ENCODE assay signal across 10 cellular contexts in genomic region chr10:77844713-77845454, GRCh38.
DNase-seq lines count a peak whose midpoint lies in the region; TF ChIP-seq lines count a peak whose summit lies in the region.
"Had no signal": no experiment of that assay in that cellular context is flagged by ENCODE, and none has a peak within 500 bp of the region (broad histone marks: within the 10 kb centered on the region; RNA-seq: fewer than 3 reads in every experiment).

No MANE protein-coding gene starts in this region.

- no peak for TF ChIP-seq POLR2A in ovary (IDR thresholded peaks at IDR 0.05)

- H3K18ac ChIP-seq in neuronal stem cell (ENCODE audit: low read length), result no peak overlapping the region

- H3K4me3 ChIP-seq in fibroblast of lung (replicated peaks in 1 of 4; ENCODE audit: control extremely low read depth in 1 of 4, insufficient read depth in 1 of 4, low read depth in 3 of 4, low read length in 4 of 4), result no peak overlapping the region
- no peak overlapping the region for H3K4me3 ChIP-seq in neuronal stem cell (ENCODE audit: low read length in 2 of 2)
- no peak overlapping the region for H3K4me3 ChIP-seq in ovary
- H3K4me3 ChIP-seq: lung had no signal

- H3K27ac ChIP-seq in fibroblast of lung (ENCODE audit: insufficient read depth, low read length) (peak overlapping the region; percentile 47), neuronal stem cell (replicated peaks; ENCODE audit: low read length) (no peak overlapping the region), ovary (no peak overlapping the region)

- no peak overlapping the region for H3K4me2 ChIP-seq in fibroblast of lung (ENCODE audit: extremely low read depth, insufficient read depth, low read length)
- no peak overlapping the region for H3K4me2 ChIP-seq in neuronal stem cell (ENCODE audit: insufficient read depth, low read length, poor library complexity, severe bottlenecking)

- H4K91ac ChIP-seq in neuronal stem cell (ENCODE audit: low read depth, low read length, poor library complexity), result no peak overlapping the region

- H3K36me3 ChIP-seq in fibroblast of lung (ENCODE audit: control insufficient read depth, insufficient read depth, low read length), result peaks cover 20% of the 10 kb centered on the region
- peaks cover 19 to 61% of the 10 kb centered on the region in 2 donors for H3K36me3 ChIP-seq in neuronal stem cell (replicated peaks in 1 of 2; ENCODE audit: control insufficient read depth in 2 of 2, insufficient read depth in 2 of 2, low read length in 2 of 2)
- H3K36me3 ChIP-seq in ovary, result no peaks in the 10 kb centered on the region

- H3K27me3 ChIP-seq in fibroblast of lung (ENCODE audit: control insufficient read depth, insufficient read depth, low read length) (no peaks in the 10 kb centered on the region), neuronal stem cell (ENCODE audit: control insufficient read depth in 3 of 3, insufficient read depth in 3 of 3, low read depth in 1 of 3, low read length in 3 of 3) (no peaks in the 10 kb centered on the region), ovary (no peaks in the 10 kb centered on the region)

- H2AFZ ChIP-seq in fibroblast of lung (ENCODE audit: low read length), result no peak overlapping the region
- no peak overlapping the region for H2AFZ ChIP-seq in neuronal stem cell (ENCODE audit: low read length)

- peak; percentile 58 for DNase-seq in GM04503 (ENCODE audit: low read depth)
- DNase-seq in SK-MEL-5 (ENCODE audit: low read depth, low spot score), result peak; percentile 25
- DNase-seq in fibroblast of lung (ENCODE audit: low read depth in 2 of 2), result peak; percentile 37 to 91
- DNase-seq in pulmonary artery endothelial cell (ENCODE audit: low read depth, low spot score), result peak; percentile 66
- DNase-seq in COR-L47 (lab: John Stamatoyannopoulos, UW), result no peak
- no peak for DNase-seq in neuronal stem cell (ENCODE audit: low spot score)
- no peak for DNase-seq in ovary
- no peak for DNase-seq in NCI-H526 treated with DMSO at 0.1 percent for 48 hours (lab: John Stamatoyannopoulos, UW)
- DNase-seq: activated gamma-delta T cell had no signal

- H4K8ac ChIP-seq in neuronal stem cell (ENCODE audit: low read depth, low read length), result no peak overlapping the region

- no peak overlapping the region for H3K4ac ChIP-seq in neuronal stem cell (ENCODE audit: low read length)

- no peak overlapping the region for H2BK15ac ChIP-seq in neuronal stem cell (ENCODE audit: low read length)

- no peak for TF ChIP-seq EP300 in ovary (IDR thresholded peaks at IDR 0.05)

- in situ Hi-C loops in SK-MEL-5 (cut with HindIII; ENCODE audit: low pct_unique_long_range_greater_than_20kb, low sequenced_read_pairs), result no loop called here

- no peak overlapping the region for H2AK5ac ChIP-seq in neuronal stem cell (ENCODE audit: low read depth, low read length)

- no peaks in the 10 kb centered on the region for H4K20me1 ChIP-seq in fibroblast of lung (ENCODE audit: control insufficient read depth, extremely low read depth, insufficient read depth, low read length)

- WGBS in neuronal stem cell (ENCODE audit: extremely low coverage in 2 of 2, insufficient read length in 2 of 2, insufficient replicate concordance in 1 of 2), 2 donors, result no CpG with 5 or more reads among the region's 10 CpGs
- WGBS in ovary, 3 donors, result 77% methylated on average over 10 of the region's 10 CpGs

- TF ChIP-seq CTCF in fibroblast of lung (conservative IDR thresholded peaks at IDR 0.05 in 1 of 2, IDR thresholded peaks at IDR 0.05 in 1 of 2; ENCODE audit: low read depth in 1 of 2, low read length in 2 of 2) (no peak), ovary (IDR thresholded peaks at IDR 0.05) (no peak)

- intact Hi-C loops in ovary (cut with DNase I), result loop anchor here (5.0 to 10.0 kb wide), 5 partner anchors 80 to 182 kb away; partner anchors contain the start of genes POLR3A (in 2 of the 4) and DLG5 (in 1 of the 4)

- H2BK120ac ChIP-seq in neuronal stem cell (ENCODE audit: low read depth, low read length), result no peak overlapping the region

- H3K9me3 ChIP-seq in fibroblast of lung (ENCODE audit: control insufficient read depth, insufficient read depth, low read depth, low read length) (no peaks in the 10 kb centered on the region), neuronal stem cell (replicated peaks in 1 of 2; ENCODE audit: control insufficient read depth in 2 of 2, insufficient read depth in 1 of 2, low read depth in 1 of 2, low read length in 2 of 2) (no peaks in the 10 kb centered on the region), ovary (no peaks in the 10 kb centered on the region)

- H3K79me2 ChIP-seq in fibroblast of lung (ENCODE audit: control insufficient read depth, insufficient read depth, low read length), result no peaks in the 10 kb centered on the region

- H3K23ac ChIP-seq in neuronal stem cell (ENCODE audit: low read depth, low read length, poor library complexity), result no peak overlapping the region

- no peak overlapping the region for H2BK12ac ChIP-seq in neuronal stem cell (ENCODE audit: low read length)

- peaks cover 3% of the 10 kb centered on the region for H3K79me1 ChIP-seq in neuronal stem cell (ENCODE audit: low read depth, low read length)

- no peak overlapping the region for H3K14ac ChIP-seq in neuronal stem cell (ENCODE audit: low read length)

- H3K4me1 ChIP-seq in fibroblast of lung (ENCODE audit: control insufficient read depth, extremely low read depth, insufficient read depth, low read length), result peaks cover 13% of the 10 kb centered on the region
- peaks cover 15 to 19% of the 10 kb centered on the region in 2 donors for H3K4me1 ChIP-seq in neuronal stem cell (ENCODE audit: control insufficient read depth in 2 of 2, insufficient read depth in 1 of 2, low read depth in 1 of 2, low read length in 2 of 2)
- H3K4me1 ChIP-seq in ovary (ENCODE audit: insufficient read depth), result peaks cover 6% of the 10 kb centered on the region

- H3K9ac ChIP-seq in fibroblast of lung (ENCODE audit: insufficient read depth, low read length) (no peak overlapping the region), neuronal stem cell (ENCODE audit: low read depth, low read length, poor library complexity) (no peak overlapping the region)

- no peak overlapping the region for H2BK5ac ChIP-seq in neuronal stem cell (ENCODE audit: low read length)

Comparison
In these comparisons a context has a peak if more than half of its experiments do, and no peak if none do; other contexts are left out.
1. DNase-seq: peak in GM04503 (single experiment), SK-MEL-5 (single experiment), fibroblast of lung (2 of 2) and pulmonary artery endothelial cell (single experiment); none in COR-L47 (single experiment), neuronal stem cell (single experiment), ovary (0 of 5) and NCI-H526 treated with DMSO at 0.1 percent for 48 hours (single experiment).